ENCODE assay signal across 8 cellular contexts in genomic region chr5:95760291-95761191, GRCh38. TPM values are rescaled to one million over a fixed set of nuclear protein-coding genes. Genes with fewer than 3 reads are reported as not detected.
A peak's percentile ranks its signal among the peaks of the same experiment; 100 is the strongest.
DNase-seq lines count a peak whose midpoint lies in the region; ATAC-seq, FAIRE-seq and TF ChIP-seq lines count a peak whose summit lies in the region.

No MANE protein-coding gene starts in this region.

- no peak for TF ChIP-seq CTCF in HFFc6 (IDR thresholded peaks at IDR 0.05)
- TF ChIP-seq CTCF in GM12878 (IDR thresholded peaks at IDR 0.05 in 2 of 3, conservative IDR thresholded peaks at IDR 0.05 in 1 of 3; ENCODE audit: control insufficient read depth in 2 of 3, extremely low read depth in 1 of 3, insufficient read depth in 1 of 3, low read depth in 3 of 3, low read length in 3 of 3): no peak
- TF ChIP-seq CTCF in BE2C (IDR thresholded peaks at IDR 0.05; ENCODE audit: low read depth, low read length): no peak

- peak overlapping the region; percentile 94 for H3K27ac ChIP-seq in GM12878 (ENCODE audit: control insufficient read depth, insufficient read depth)

- no peaks in the 10 kb centered on the region for H3K36me3 Mint-ChIP-seq in activated CD4-positive, alpha-beta T cell treated with anti-CD3 and anti-CD28 coated beads for 36 hours (ENCODE audit: low read depth)
- peaks cover 66% of the 10 kb centered on the region for H3K36me3 Mint-ChIP-seq in HFFc6 (ENCODE audit: low read depth)

- POLR2A ChIA-PET in activated CD4-positive, alpha-beta T cell treated with anti-CD3 and anti-CD28 coated beads for 36 hours (lab: Charles Lee): interaction anchor here (0.6 kb wide), 1 partner anchor 75 kb away, joined by 3 read pairs; no protein-coding TSS in a partner anchor
- POLR2A ChIA-PET in GM12878 (lab: Charles Lee): interaction anchor here (0.5 to 2.0 kb wide), 6 partner anchors 8 to 96 kb away, joined by 3 to 4 read pairs (median 4); partner anchors contain the start of gene RHOBTB3

- no peak for TF ChIP-seq POLR2A in GM12878 (IDR thresholded peaks at IDR 0.05; ENCODE audit: low read depth, low read length)

- no TSS peak for BruUV-seq in GM12878 (replicated peaks; lab: Mats Ljungman, UMichigan)

- peak; percentile 3 to 71; a peak in 1 of 4 replicates for TF ChIP-seq EP300 in GM12878 (IDR thresholded peaks at IDR 0.05; ENCODE audit: borderline replicate concordance in 1 of 2, control insufficient read depth in 1 of 2, low read depth in 2 of 2, low read length in 2 of 2)

- RAD21 ChIA-PET in GM12878 (lab: Charles Lee; ENCODE audit: unreplicated experiment): interaction anchor here (0.5 to 2.0 kb wide), 10 partner anchors 10 to 692 kb away, joined by 3 to 8 read pairs (median 4); partner anchors contain the start of genes RFESD and RHOBTB3

- intact Hi-C loops in activated CD4-positive, alpha-beta T cell treated with anti-CD3 and anti-CD28 coated beads for 36 hours (cut with DNase I, micrococcal nuclease): loop anchor here (1.0 to 5.0 kb wide), 6 partner anchors 28 to 114 kb away; partner anchors contain the start of gene RFESD (in 2 of the 2)
- intact Hi-C loops in GM12878 (cut with micrococcal nuclease; ENCODE audit: unreplicated experiment): loop anchor here (1.0 to 2.0 kb wide), 2 partner anchors 26 to 96 kb away; no protein-coding TSS in a partner anchor

- H3K27ac Mint-ChIP-seq in activated CD4-positive, alpha-beta T cell treated with anti-CD3 and anti-CD28 coated beads for 36 hours: peak overlapping the region; percentile 69
- peak overlapping the region; percentile 84 for H3K27ac Mint-ChIP-seq in HFFc6

- peak overlapping the region; percentile 52 for H3K4me3 Mint-ChIP-seq in activated CD4-positive, alpha-beta T cell treated with anti-CD3 and anti-CD28 coated beads for 36 hours
- H3K4me3 Mint-ChIP-seq in HFFc6: peak overlapping the region; percentile 67

- H3K4me3 ChIP-seq in GM12878: peak overlapping the region; percentile 56
- H3K4me3 ChIP-seq in BE2C (ENCODE audit: low read depth, low read length): no peak overlapping the region

- H3K4me2 ChIP-seq in GM12878 (ENCODE audit: control insufficient read depth, insufficient read depth): peak overlapping the region; percentile 91

- in situ Hi-C loops in GM12878 (cut with MboI): no loop called here

- no peaks in the 10 kb centered on the region for H4K20me1 ChIP-seq in GM12878 (ENCODE audit: control insufficient read depth, insufficient read depth)

- H3K9me3 ChIP-seq in GM12878 (replicated peaks; ENCODE audit: control insufficient read depth, insufficient read depth, low read length): no peaks in the 10 kb centered on the region
- no peaks in the 10 kb centered on the region for H3K9me3 ChIP-seq in BE2C

- WGBS in GM12878 (ENCODE audit: insufficient coverage, insufficient replicate concordance, low lambda C conversion rate, missing lambda C conversion rate): 5% methylated on average over 3 of the region's 3 CpGs

- peak overlapping the region; percentile 74 for H2AFZ ChIP-seq in GM12878 (ENCODE audit: control insufficient read depth, low read depth, low read length)

- no peaks in the 10 kb centered on the region for H3K27me3 Mint-ChIP-seq in activated CD4-positive, alpha-beta T cell treated with anti-CD3 and anti-CD28 coated beads for 36 hours
- peaks cover 3% of the 10 kb centered on the region for H3K27me3 Mint-ChIP-seq in HFFc6 (ENCODE audit: insufficient read depth)

- H3K9me3 Mint-ChIP-seq in activated CD4-positive, alpha-beta T cell treated with anti-CD3 and anti-CD28 coated beads for 36 hours (ENCODE audit: low read depth): no peaks in the 10 kb centered on the region
- no peaks in the 10 kb centered on the region for H3K9me3 Mint-ChIP-seq in HFFc6

- FAIRE-seq in GM12878 (lab: Jason Lieb, UNC): peak; percentile 91

- peak; percentile 91 for ATAC-seq in activated CD4-positive, alpha-beta T cell treated with anti-CD3 and anti-CD28 coated beads for 36 hours
- ATAC-seq in GM12878: peak; percentile 97

- peak overlapping the region; percentile 52 for H3K9ac ChIP-seq in GM12878 (ENCODE audit: control insufficient read depth, insufficient read depth, low read length)

- H3K4me1 Mint-ChIP-seq in activated CD4-positive, alpha-beta T cell treated with anti-CD3 and anti-CD28 coated beads for 36 hours: peaks cover 27% of the 10 kb centered on the region
- H3K4me1 Mint-ChIP-seq in HFFc6 (ENCODE audit: low read depth): peaks cover 79% of the 10 kb centered on the region

- H3K36me3 ChIP-seq in GM12878 (ENCODE audit: control insufficient read depth in 2 of 2, insufficient read depth in 2 of 2, low read length in 1 of 2) (peaks cover 2 to 5% of the 10 kb centered on the region in 2 experiments; a peak in 2 of 4 replicates), BE2C (peaks cover 35% of the 10 kb centered on the region)

- H3K4me1 ChIP-seq in GM12878 (ENCODE audit: control insufficient read depth, insufficient read depth, low read length) (peaks cover 16% of the 10 kb centered on the region), BE2C (peaks cover 23% of the 10 kb centered on the region)

- H3K79me2 ChIP-seq in GM12878 (ENCODE audit: control insufficient read depth, insufficient read depth, low read length): no peaks in the 10 kb centered on the region

- CTCF ChIA-PET in activated CD4-positive, alpha-beta T cell treated with anti-CD3 and anti-CD28 coated beads for 36 hours (lab: Charles Lee): interaction anchor here (0.7 to 1.6 kb wide), 6 partner anchors 8 to 1157 kb away, joined by 3 to 6 read pairs (median 4); no protein-coding TSS in a partner anchor
- CTCF ChIA-PET in GM12878 (lab: Yijun Ruan, JAX): interaction anchor here (0.9 to 5.2 kb wide), 7 partner anchors 21 to 114 kb away, joined by 3 to 35 read pairs (median 5); partner anchors contain the start of gene RFESD

- no peak for TF ChIP-seq RAD21 in GM12878 (IDR thresholded peaks at IDR 0.05; ENCODE audit: insufficient read depth, low read depth, low read length)

- SMC1A ChIA-PET in GM12878 (lab: Charles Lee; ENCODE audit: uncharacterized antibody, unreplicated experiment): interaction anchor here (0.7 to 2.4 kb wide), 13 partner anchors 10 to 118 kb away, joined by 3 to 15 read pairs (median 6); partner anchors contain the start of genes GLRX, RFESD and RHOBTB3

- H3K27me3 ChIP-seq in GM12878 (replicated peaks in 1 of 2; ENCODE audit: control insufficient read depth in 2 of 2, insufficient read depth in 2 of 2, low read length in 1 of 2): no peaks in the 10 kb centered on the region
- no peaks in the 10 kb centered on the region for H3K27me3 ChIP-seq in BE2C

- DNase-seq in activated CD4-positive, alpha-beta T cell treated with anti-CD3 and anti-CD28 coated beads for 36 hours: peak; percentile 29
- DNase-seq in activated CD4-positive, alpha-beta T cell treated with anti-CD3 and anti-CD28 coated beads for 4 hours: no peak
- DNase-seq in HFFc6 (peak; percentile 95), MV-4-11 (lab: John Stamatoyannopoulos, UW) (peak; percentile 98), GM12878 (ENCODE audit: low read depth, low spot score) (peak; percentile 64), medulla oblongata (ENCODE audit: extremely low spot score) (peak; percentile 33), hippocampal formation (lab: John Stamatoyannopoulos, UW) (no peak), BE2C (no peak)

TF ChIP-seq in GM12878, 131 proteins besides CTCF, POLR2A, EP300 and RAD21 (continues in another document):
- no peak for TF ChIP-seq SIX5 (IDR thresholded peaks at IDR 0.05; ENCODE audit: low read depth, low read length, severe bottlenecking)
- no peak for TF ChIP-seq E4F1 (IDR thresholded peaks at IDR 0.05; ENCODE audit: borderline replicate concordance, partially characterized antibody)
- no peak for TF ChIP-seq MEF2A (IDR thresholded peaks at IDR 0.05; ENCODE audit: insufficient read depth, low read depth, low read length)
- no peak for TF ChIP-seq GATAD2B (conservative IDR thresholded peaks at IDR 0.05; ENCODE audit: low read depth)
- no peak for TF ChIP-seq SMAD5 (IDR thresholded peaks at IDR 0.05; ENCODE audit: low read depth)
- TF ChIP-seq PAX5 (IDR thresholded peaks at IDR 0.05; ENCODE audit: borderline replicate concordance, low read depth, low read length): no peak

RNA-seq across cellular contexts. Expression of gene RHOBTB3, which starts 29.4 kb away (rescaled TPM):
- total RNA-seq in activated CD4-positive, alpha-beta T cell treated with anti-CD3 and anti-CD28 coated beads for 36 hours: 1 to 10 TPM; 3.3 to 3.5 TPM
- total RNA-seq in HFFc6 (2021; fragmentation: NEBNext Ultra II Directional; extraction: Animal tissue kit (Norgen Biotek cat#: 25700)): 100 to 1,000 TPM; 110 to 184 (median 160) TPM
- total RNA-seq in GM12878 (2013; cell fraction: nucleolus; rRNA removed): 326 and 333 TPM in 2 replicates
- total RNA-seq in GM12878 (2014; rRNA removed) (9.6 and 12.3 TPM in 2 replicates), GM12878 (2014; rRNA removed; fragmentation: Illumina TruSeq; extraction: Trizol) (9.1 and 11.0 TPM in 2 replicates), GM12878 (2021) (8.0 and 10.6 TPM in 2 replicates)
- polyA plus RNA-seq in GM12878 (2011; ENCODE audit: low read depth): 3.5 TPM
- polyA plus RNA-seq in GM12878 (2011; rRNA removed) (39.2 and 42.8 TPM in 2 replicates), GM12878 (2014; fragmentation: Illumina TruSeq; extraction: Trizol) (7.6 and 13.1 TPM in 2 replicates), GM12878 (2014; fragmentation: Nextera tagmentation; extraction: Ambion mirVana) (1 to 10 TPM; 3.6 to 4.1 TPM), GM12878 (2014; rRNA removed) (5.9 and 8.5 TPM in 2 replicates), GM12878 (2016; fragmentation: Nextera tagmentation; extraction: Ambion mirVana) (1 to 10 TPM; 8.7 to 9.7 TPM)
- polyA plus RNA-seq in GM12878 (2011; cell fraction: cytosol; rRNA removed): 54.1 and 59.0 TPM in 2 replicates
- polyA plus RNA-seq in GM12878 (2011; cell fraction: nucleus; rRNA removed): 53.0 and 58.6 TPM in 2 replicates
- polyA plus RNA-seq in GM12878 (2012): 6.2 and 9.4 TPM in 2 replicates
- 164 and 183 TPM in 2 replicates for polyA minus RNA-seq in GM12878 (2011; rRNA and poly(A)+ RNA removed)
- 61.5 and 62.0 TPM in 2 replicates for polyA minus RNA-seq in GM12878 (2011; cell fraction: cytosol; rRNA and poly(A)+ RNA removed)
- polyA minus RNA-seq in GM12878 (2011; cell fraction: nucleus; rRNA and poly(A)+ RNA removed): 115 and 166 TPM in 2 replicates
- 119 TPM for polyA plus RNA-seq in BE2C (2012; ENCODE audit: insufficient read depth, insufficient read length, low read depth)

Comparison
In these comparisons a context has a peak if more than half of its experiments do, and no peak if none do; other contexts are left out.
1. DNase-seq: peak in activated CD4-positive, alpha-beta T cell treated with anti-CD3 and anti-CD28 coated beads for 36 hours (single experiment), HFFc6 (single experiment), MV-4-11 (single experiment), GM12878 (single experiment) and medulla oblongata (single experiment); none in activated CD4-positive, alpha-beta T cell treated with anti-CD3 and anti-CD28 coated beads for 4 hours (0 of 2), hippocampal formation (0 of 2) and BE2C (single experiment).